ENCODE assay signal across 7 cellular contexts in the genomic region with DNA sequence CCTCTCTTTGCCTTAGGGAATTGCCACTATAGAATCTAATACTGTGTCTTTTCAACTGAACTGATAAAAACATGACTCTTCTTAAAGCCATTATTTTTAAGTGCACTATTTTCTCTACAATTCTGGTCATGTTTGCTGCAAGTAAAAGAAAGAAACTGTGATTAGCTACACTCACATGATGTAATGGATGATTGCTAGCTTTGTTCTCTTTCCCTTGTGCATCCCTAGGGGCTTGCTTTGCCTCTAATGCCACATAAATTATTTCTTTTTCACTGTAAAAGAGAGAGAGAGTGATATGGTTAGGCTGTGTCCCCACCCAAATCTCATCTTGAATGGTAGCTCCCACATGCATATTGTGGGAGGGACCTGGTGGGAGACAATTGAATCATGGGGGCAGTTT.
"Had no signal": no experiment of that assay in that cellular context is flagged by ENCODE, and none has a peak within 500 bp of the region (broad histone marks: within the 10 kb centered on the region; RNA-seq: fewer than 3 reads in every experiment).

No MANE protein-coding gene starts in this region.

- DNase-seq: GOT3, H9, HCEC 1CT, IMR-90, KG1 had no signal

- H3K27ac Mint-ChIP-seq: H9 had no signal

- H3K4me3 Mint-ChIP-seq: H9 had no signal

- ATAC-seq: K562 had no signal

- H3K4me3 ChIP-seq: K562 had no signal

- FAIRE-seq: HTR-8/SVneo, K562 had no signal
